16 cellular contexts compared by ENCODE assay signal in the genomic region with DNA sequence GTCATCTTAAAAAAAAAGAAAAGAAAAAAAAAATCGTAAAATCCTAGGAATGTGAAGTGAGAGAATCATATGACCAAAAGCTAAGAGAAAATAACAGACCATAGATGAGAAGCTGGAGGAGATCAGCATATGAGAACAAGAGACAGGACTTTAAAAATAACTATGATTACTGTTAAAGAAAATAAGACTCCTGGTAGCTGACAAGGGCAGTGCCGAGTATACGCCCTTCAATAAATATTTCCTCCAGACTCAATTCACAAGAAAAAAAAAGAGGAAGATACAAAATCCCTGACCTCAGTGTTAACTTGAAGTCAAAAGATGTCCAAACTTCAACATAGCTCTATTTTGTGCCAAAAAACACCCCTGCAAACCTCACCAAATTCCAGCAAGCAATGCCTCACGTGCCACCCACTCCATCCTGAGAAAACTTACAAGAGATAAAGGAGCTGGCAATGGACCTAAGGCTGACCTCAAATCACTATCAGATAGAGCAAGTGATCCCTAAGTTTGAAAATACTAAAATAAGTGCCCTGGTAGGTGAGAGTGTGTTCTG.
DNase-seq lines count a peak whose midpoint lies in the region; ATAC-seq and TF ChIP-seq lines count a peak whose summit lies in the region.
"Had no signal": no experiment of that assay in that cellular context is flagged by ENCODE, and none has a peak within 500 bp of the region (broad histone marks: within the 10 kb centered on the region; RNA-seq: fewer than 3 reads in every experiment).

No MANE protein-coding gene starts in this region.

- H3K9me3 ChIP-seq in heart left ventricle = peaks cover 0 to 5% (median 0%) of the 10 kb centered on the region in 12 donors
- H3K9me3 ChIP-seq in adipocyte (ENCODE audit: control insufficient read depth, low read length) = no peaks in the 10 kb centered on the region
- H3K9me3 ChIP-seq in tibial nerve = no peaks in the 10 kb centered on the region

- no peak for DNase-seq in heart left ventricle
- DNase-seq in cardiac septum (ENCODE audit: low spot score) = no peak
- DNase-seq in adipocyte (ENCODE audit: low read depth) = no peak
- DNase-seq in fibroblast of the aortic adventitia (ENCODE audit: low read depth) = peak; percentile 71
- DNase-seq in tibial nerve (ENCODE audit: low spot score in 2 of 2) = no peak
- DNase-seq in GM23338 (ENCODE audit: low spot score) = no peak
- DNase-seq in NAMALWA (ENCODE audit: low spot score) = no peak
- no peak for DNase-seq in AML-193 (lab: John Stamatoyannopoulos, UW)
- DNase-seq: DMS 273 treated with DMSO at 0.1 percent for 48 hours, NCI-H1048, NCI-H146, NCI-H2081, NCI-H2227 treated with DMSO at 0.1 percent for 48 hours, NCI-H524 had no signal

- H3K27ac Mint-ChIP-seq in GM23338 = no peak overlapping the region

- H3F3A ChIP-seq in GM23338 (replicated peaks; ENCODE audit: low read depth) = no peaks in the 10 kb centered on the region

- no peaks in the 10 kb centered on the region for H3K27me3 Mint-ChIP-seq in GM23338 (ENCODE audit: insufficient read depth, low read depth, poor library complexity)

- no peak for TF ChIP-seq POLR2A in heart left ventricle (IDR thresholded peaks at IDR 0.05)
- no peak for TF ChIP-seq POLR2A in tibial nerve (IDR thresholded peaks at IDR 0.05)

- H3K4me1 ChIP-seq in heart left ventricle = peaks cover 0 to 24% (median 0%) of the 10 kb centered on the region in 12 donors
- H3K4me1 ChIP-seq in adipocyte (ENCODE audit: control insufficient read depth, insufficient read depth, low read length) = peaks cover 29% of the 10 kb centered on the region
- peaks cover 0 to 37% (median 8%) of the 10 kb centered on the region in 4 donors for H3K4me1 ChIP-seq in tibial nerve
- H3K4me1 ChIP-seq in GM23338 (ENCODE audit: insufficient read depth) = no peaks in the 10 kb centered on the region

- H3K4me2 ChIP-seq in GM23338 = no peak overlapping the region

- peaks cover 20% of the 10 kb centered on the region; the same call in 2 of the 3 replicates for H3K36me3 Mint-ChIP-seq in GM23338 (ENCODE audit: low read depth)

- intact Hi-C loops in heart left ventricle (cut with DNase I) (loop anchor here in 1 of 10 donors (10.0 kb wide), 1 partner anchor 61 kb away; no protein-coding TSS in a partner anchor), cardiac septum (cut with DNase I) (no loop called here)

- no peak overlapping the region for H2AFZ ChIP-seq in GM23338

- H3K4me1 Mint-ChIP-seq in GM23338 = no peaks in the 10 kb centered on the region

- no peaks in the 10 kb centered on the region for H3K27me3 ChIP-seq in heart left ventricle
- H3K27me3 ChIP-seq in adipocyte (replicated peaks; ENCODE audit: control insufficient read depth, insufficient read depth, low read length) = no peaks in the 10 kb centered on the region
- no peaks in the 10 kb centered on the region for H3K27me3 ChIP-seq in tibial nerve
- H3K27me3 ChIP-seq in GM23338 (ENCODE audit: insufficient read depth) = no peaks in the 10 kb centered on the region

- peak overlapping the region; percentile 73 for H3K9ac ChIP-seq in adipocyte (ENCODE audit: low read length)

- no peak for TF ChIP-seq EP300 in tibial nerve (IDR thresholded peaks at IDR 0.05)

- H3K79me2 ChIP-seq in GM23338 (replicated peaks; ENCODE audit: insufficient read depth) = no peaks in the 10 kb centered on the region

- H3K4me3 ChIP-seq in heart left ventricle (no peak overlapping the region), adipocyte (ENCODE audit: low read length) (peak overlapping the region; percentile 71), fibroblast of the aortic adventitia (ENCODE audit: low read depth, low read length) (no peak overlapping the region), tibial nerve (no peak overlapping the region), GM23338 (no peak overlapping the region)

- peak overlapping the region in 10 of 12 donors; percentile 9 to 74 (median 34) for H3K27ac ChIP-seq in heart left ventricle
- peak overlapping the region in 3 of 4 donors; percentile 2 to 83 (median 80) for H3K27ac ChIP-seq in tibial nerve
- H3K27ac ChIP-seq in GM23338 (ENCODE audit: low read depth) = no peak overlapping the region
- H3K27ac ChIP-seq: C4-2B had no signal

- WGBS in heart left ventricle, 4 donors = 31 to 64% (median 40%) methylated on average over 4 of the region's 4 CpGs
- WGBS in tibial nerve, 2 donors = 52 to 57% methylated on average over 4 of the region's 4 CpGs

- H4K20me1 ChIP-seq in GM23338 (replicated peaks; ENCODE audit: insufficient read depth) = no peaks in the 10 kb centered on the region

- H3K4me3 Mint-ChIP-seq in GM23338 = no peak overlapping the region

- TF ChIP-seq CTCF in heart left ventricle (IDR thresholded peaks at IDR 0.05) (no peak), fibroblast of the aortic adventitia (IDR thresholded peaks at IDR 0.05; ENCODE audit: insufficient read depth, low read length) (no peak), tibial nerve (IDR thresholded peaks at IDR 0.05) (no peak), GM23338 (conservative IDR thresholded peaks at IDR 0.05; ENCODE audit: low read depth in 2 of 2) (no peak)

- H3K36me3 ChIP-seq in heart left ventricle = no peaks in the 10 kb centered on the region
- H3K36me3 ChIP-seq in adipocyte (ENCODE audit: control insufficient read depth, insufficient read depth, low read length, severe bottlenecking) = no peaks in the 10 kb centered on the region
- no peaks in the 10 kb centered on the region for H3K36me3 ChIP-seq in tibial nerve
- H3K36me3 ChIP-seq in GM23338 (ENCODE audit: insufficient read depth) = peaks cover 12% of the 10 kb centered on the region

- no peaks in the 10 kb centered on the region for H3K9me2 ChIP-seq in GM23338 (ENCODE audit: insufficient read depth)

- H3K9me3 Mint-ChIP-seq in GM23338 = peaks cover 83% of the 10 kb centered on the region

- no peak for ATAC-seq in heart left ventricle
- ATAC-seq in GM23338 = no peak
- ATAC-seq: Panc1 had no signal

TF ChIP-seq in GM23338, 12 proteins besides CTCF, POLR2A, EP300 and RAD21 (continues in another document):
- TF ChIP-seq, protein P1, sequence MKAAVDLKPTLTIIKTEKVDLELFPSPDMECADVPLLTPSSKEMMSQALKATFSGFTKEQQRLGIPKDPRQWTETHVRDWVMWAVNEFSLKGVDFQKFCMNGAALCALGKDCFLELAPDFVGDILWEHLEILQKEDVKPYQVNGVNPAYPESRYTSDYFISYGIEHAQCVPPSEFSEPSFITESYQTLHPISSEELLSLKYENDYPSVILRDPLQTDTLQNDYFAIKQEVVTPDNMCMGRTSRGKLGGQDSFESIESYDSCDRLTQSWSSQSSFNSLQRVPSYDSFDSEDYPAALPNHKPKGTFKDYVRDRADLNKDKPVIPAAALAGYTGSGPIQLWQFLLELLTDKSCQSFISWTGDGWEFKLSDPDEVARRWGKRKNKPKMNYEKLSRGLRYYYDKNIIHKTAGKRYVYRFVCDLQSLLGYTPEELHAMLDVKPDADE (IDR thresholded peaks at IDR 0.05) = no peak
- TF ChIP-seq NANOG (IDR thresholded peaks at IDR 0.05; ENCODE audit: borderline replicate concordance) = no peak
- TF ChIP-seq ZNF114 (CRISPR knock-in tag; IDR thresholded peaks at IDR 0.05) = no peak
